ENCODE assay signal across 17 cellular contexts in genomic region chr4:101126044-101126443, GRCh38.
DNase-seq lines count a peak whose midpoint lies in the region; ATAC-seq, FAIRE-seq and TF ChIP-seq lines count a peak whose summit lies in the region.
"Had no signal": no experiment of that assay in that cellular context is flagged by ENCODE, and none has a peak within 500 bp of the region (broad histone marks: within the 10 kb centered on the region; RNA-seq: fewer than 3 reads in every experiment).

No MANE protein-coding gene starts in this region.

- H3K79me2 ChIP-seq in endothelial cell of umbilical vein (ENCODE audit: control insufficient read depth, insufficient read depth, low read length): no peaks in the 10 kb centered on the region

- H3K27me3 ChIP-seq in endothelial cell of umbilical vein (ENCODE audit: control insufficient read depth in 2 of 2, insufficient read depth in 2 of 2, low read length in 2 of 2): no peaks in the 10 kb centered on the region

- intact Hi-C loops in endothelial cell of umbilical vein (cut with micrococcal nuclease): no loop called here

- BruUV-seq in endothelial cell of umbilical vein (replicated peaks; lab: Mats Ljungman, UMichigan): no TSS peak

- H3K27ac ChIP-seq in endothelial cell of umbilical vein (ENCODE audit: insufficient read depth, low read depth, low read length): no peak overlapping the region

- H3K36me3 Mint-ChIP-seq in activated naive CD8-positive, alpha-beta T cell treated with anti-CD3 and anti-CD28 coated beads, Interleukin-2, amount 50 U/mL, for 24 hours (ENCODE audit: low read depth): peaks cover 3% of the 10 kb centered on the region
- peaks cover 18% of the 10 kb centered on the region for H3K36me3 Mint-ChIP-seq in activated naive CD8-positive, alpha-beta T cell treated with anti-CD3 and anti-CD28 coated beads for 36 hours
- H3K36me3 Mint-ChIP-seq: type B pancreatic cell had no signal

- CTCF ChIA-PET in endothelial cell of umbilical vein (lab: Charles Lee): no interaction called here

- dilution Hi-C loops in endothelial cell of umbilical vein (cut with MboI; ENCODE audit: extremely low pct_ligation_motif_present, low sequenced_read_pairs): no loop called here

- DNase-seq in activated naive CD8-positive, alpha-beta T cell treated with anti-CD3 and anti-CD28 coated beads, Interleukin-2, amount 50 U/mL, for 24 hours: no peak
- no peak for DNase-seq in activated naive CD8-positive, alpha-beta T cell treated with anti-CD3 and anti-CD28 coated beads for 36 hours
- DNase-seq in M059J (ENCODE audit: low read depth) (peak; percentile 47), endothelial cell of umbilical vein (ENCODE audit: low read depth, low spot score) (no peak), superior temporal gyrus (ENCODE audit: extremely low spot score) (peak; percentile 35), cortex of kidney (lab: John Stamatoyannopoulos, UW) (no peak)
- DNase-seq: amniotic stem cell, hypothalamus, left cardiac atrium, NCI-H187, NCI-H510A treated with DMSO at 0.1 percent for 48 hours, nucleus accumbens had no signal

- TF ChIP-seq CTCF in endothelial cell of umbilical vein (IDR thresholded peaks at IDR 0.05; ENCODE audit: extremely low read depth in 1 of 2, insufficient read depth in 1 of 2, low read depth in 1 of 2, low read length in 2 of 2): no peak

- no peaks in the 10 kb centered on the region for H3K9me3 ChIP-seq in endothelial cell of umbilical vein (replicated peaks; ENCODE audit: control insufficient read depth, insufficient read depth, low read length)

- POLR2A ChIA-PET in endothelial cell of umbilical vein (lab: Charles Lee): no interaction called here

- no peak overlapping the region for H3K4me3 Mint-ChIP-seq in activated naive CD8-positive, alpha-beta T cell treated with anti-CD3 and anti-CD28 coated beads, Interleukin-2, amount 50 U/mL, for 24 hours
- H3K4me3 Mint-ChIP-seq in activated naive CD8-positive, alpha-beta T cell treated with anti-CD3 and anti-CD28 coated beads for 36 hours: no peak overlapping the region
- H3K4me3 Mint-ChIP-seq: activated T-helper 17 cell treated with anti-CD3 and anti-CD28 coated beads, Interleukin-2, amount 50 U/mL, for 72 hours; type B pancreatic cell had no signal

- peak; percentile 61 for ATAC-seq in activated naive CD8-positive, alpha-beta T cell treated with anti-CD3 and anti-CD28 coated beads, Interleukin-2, amount 50 U/mL, for 24 hours
- ATAC-seq in HG03442 (IDR thresholded peaks at IDR 0.05; ENCODE audit: unreplicated experiment): no peak
- no peak for ATAC-seq in GM18858 (IDR thresholded peaks at IDR 0.05; ENCODE audit: unreplicated experiment)
- ATAC-seq: activated T-helper 17 cell treated with anti-CD3 and anti-CD28 coated beads, Interleukin-2, amount 50 U/mL, for 72 hours had no signal

- no peak overlapping the region for H3K4me3 ChIP-seq in endothelial cell of umbilical vein (replicated peaks in 1 of 3; ENCODE audit: insufficient read depth in 1 of 3, low read depth in 1 of 3, low read length in 3 of 3)
- H3K4me3 ChIP-seq: skin epidermis had no signal

- H3K4me1 ChIP-seq in endothelial cell of umbilical vein (ENCODE audit: control insufficient read depth, extremely low read depth, insufficient read depth, low read length): no peaks in the 10 kb centered on the region

- H3K4me1 Mint-ChIP-seq in activated naive CD8-positive, alpha-beta T cell treated with anti-CD3 and anti-CD28 coated beads, Interleukin-2, amount 50 U/mL, for 24 hours: peaks cover 43% of the 10 kb centered on the region
- peaks cover 26% of the 10 kb centered on the region for H3K4me1 Mint-ChIP-seq in activated naive CD8-positive, alpha-beta T cell treated with anti-CD3 and anti-CD28 coated beads for 36 hours

- no peaks in the 10 kb centered on the region for H3K9me3 Mint-ChIP-seq in activated naive CD8-positive, alpha-beta T cell treated with anti-CD3 and anti-CD28 coated beads, Interleukin-2, amount 50 U/mL, for 24 hours
- peaks cover 9% of the 10 kb centered on the region for H3K9me3 Mint-ChIP-seq in activated naive CD8-positive, alpha-beta T cell treated with anti-CD3 and anti-CD28 coated beads for 36 hours

- no peak overlapping the region for H3K9ac ChIP-seq in endothelial cell of umbilical vein (replicated peaks; ENCODE audit: extremely low read depth, insufficient read depth, low read length)

- H3K36me3 ChIP-seq in endothelial cell of umbilical vein (ENCODE audit: control insufficient read depth in 2 of 2, extremely low read depth in 1 of 2, insufficient read depth in 2 of 2, low read length in 2 of 2): no peaks in the 10 kb centered on the region

- no peak overlapping the region for H3K27ac Mint-ChIP-seq in activated naive CD8-positive, alpha-beta T cell treated with anti-CD3 and anti-CD28 coated beads, Interleukin-2, amount 50 U/mL, for 24 hours
- H3K27ac Mint-ChIP-seq in activated naive CD8-positive, alpha-beta T cell treated with anti-CD3 and anti-CD28 coated beads for 36 hours: no peak overlapping the region
- H3K27ac Mint-ChIP-seq: activated T-helper 17 cell treated with anti-CD3 and anti-CD28 coated beads, Interleukin-2, amount 50 U/mL, for 72 hours; type B pancreatic cell had no signal

- peak; percentile 18 for FAIRE-seq in endothelial cell of umbilical vein (lab: Jason Lieb, UNC)

- no peak for TF ChIP-seq POLR2A in endothelial cell of umbilical vein (IDR thresholded peaks at IDR 0.05; ENCODE audit: low read depth, low read length)

- H4K20me1 ChIP-seq in endothelial cell of umbilical vein (replicated peaks; ENCODE audit: control insufficient read depth, extremely low read depth, insufficient read depth, low read length): no peaks in the 10 kb centered on the region

- no peaks in the 10 kb centered on the region for H3K9me1 ChIP-seq in endothelial cell of umbilical vein (replicated peaks; ENCODE audit: control insufficient read depth, extremely low read depth, insufficient read depth, low read length)

- no peaks in the 10 kb centered on the region for H3K27me3 Mint-ChIP-seq in activated naive CD8-positive, alpha-beta T cell treated with anti-CD3 and anti-CD28 coated beads, Interleukin-2, amount 50 U/mL, for 24 hours
- H3K27me3 Mint-ChIP-seq in activated naive CD8-positive, alpha-beta T cell treated with anti-CD3 and anti-CD28 coated beads for 36 hours: no peaks in the 10 kb centered on the region
- H3K27me3 Mint-ChIP-seq: activated T-helper 17 cell treated with anti-CD3 and anti-CD28 coated beads, Interleukin-2, amount 50 U/mL, for 72 hours; type B pancreatic cell had no signal

- H2AFZ ChIP-seq in endothelial cell of umbilical vein (ENCODE audit: low read depth, low read length): no peak overlapping the region

- H3K4me2 ChIP-seq in endothelial cell of umbilical vein (ENCODE audit: insufficient read depth, low read length): no peak overlapping the region

TF ChIP-seq in endothelial cell of umbilical vein, 7 proteins besides CTCF, POLR2A, EP300 and RAD21:
- TF ChIP-seq FOS (IDR thresholded peaks at IDR 0.05; ENCODE audit: borderline replicate concordance, insufficient read depth, low read length): no peak
- no peak for TF ChIP-seq POLR2AphosphoS5 (IDR thresholded peaks at IDR 0.05; ENCODE audit: insufficient read depth, low read depth, low read length)
- TF ChIP-seq MAX (IDR thresholded peaks at IDR 0.05; ENCODE audit: insufficient read depth, insufficient read length): no peak
- no peak for TF ChIP-seq EZH2 (IDR thresholded peaks at IDR 0.05; ENCODE audit: borderline replicate concordance, low read depth, low read length, severe bottlenecking)
- TF ChIP-seq JUN (IDR thresholded peaks at IDR 0.05; ENCODE audit: borderline replicate concordance, insufficient read depth, insufficient read length, low read depth): no peak
- no peak for TF ChIP-seq GATA2 (IDR thresholded peaks at IDR 0.05; ENCODE audit: insufficient read depth, insufficient read length, low read depth, low read length)
- TF ChIP-seq MYC (IDR thresholded peaks at IDR 0.05; ENCODE audit: low read depth, low read length): no peak

Comparison
In these comparisons a context has a peak if more than half of its experiments do, and no peak if none do; other contexts are left out.
1. DNase-seq: peak in M059J (single experiment) and superior temporal gyrus (single experiment); none in activated naive CD8-positive, alpha-beta T cell treated with anti-CD3 and anti-CD28 coated beads, Interleukin-2, amount 50 U/mL, for 24 hours (single experiment), activated naive CD8-positive, alpha-beta T cell treated with anti-CD3 and anti-CD28 coated beads for 36 hours (single experiment), endothelial cell of umbilical vein (single experiment) and cortex of kidney (single experiment).